16 cellular contexts compared by ENCODE assay signal in the genomic region with DNA sequence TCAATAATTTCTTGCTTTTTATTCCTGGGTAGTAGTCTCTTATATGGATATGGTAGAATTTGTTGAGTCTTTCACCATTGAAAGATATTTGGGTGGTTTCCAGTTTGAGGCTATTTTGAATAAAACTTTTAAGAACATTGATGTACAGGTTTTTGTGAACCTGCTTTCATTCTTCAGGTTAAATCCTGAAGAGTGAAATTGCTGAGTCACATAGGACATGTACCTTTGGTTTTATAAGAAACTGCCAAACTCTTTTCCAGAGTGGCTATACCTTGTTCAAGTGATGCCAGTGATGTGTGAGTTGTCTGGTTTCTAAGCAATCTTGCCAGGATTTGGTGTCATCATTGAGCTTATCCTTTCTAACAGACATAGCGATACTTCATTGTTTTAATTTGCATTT.
A peak's percentile ranks its signal among the peaks of the same experiment; 100 is the strongest.
DNase-seq lines count a peak whose midpoint lies in the region; ATAC-seq, FAIRE-seq and TF ChIP-seq lines count a peak whose summit lies in the region.
"Had no signal": no experiment of that assay in that cellular context is flagged by ENCODE, and none has a peak within 500 bp of the region (broad histone marks: within the 10 kb centered on the region; RNA-seq: fewer than 3 reads in every experiment).

No MANE protein-coding gene starts in this region.

- no peaks in the 10 kb centered on the region for H3K9me3 Mint-ChIP-seq in nephron progenitor cell
- H3K9me3 Mint-ChIP-seq: CD4-positive, alpha-beta memory T cell; H9; IgD-negative memory B cell had no signal

- no peak for TF ChIP-seq POLR2A in A549 (IDR thresholded peaks at IDR 0.05; ENCODE audit: low read length)

- DNase-seq in A549 (ENCODE audit: low read depth in 1 of 2, low spot score in 1 of 2) (no peak), GM19239 (ENCODE audit: insufficient read length, low spot score) (no peak), RPMI8226 (peak; percentile 10), nephron progenitor cell (no peak), NCI-H446 treated with DMSO at 0.1 percent for 48 hours (lab: John Stamatoyannopoulos, UW) (no peak), urothelium cell line (ENCODE audit: low spot score) (no peak)
- DNase-seq: BE2C; CD4-positive, alpha-beta memory T cell; DMS153; GF-D8; GM23248; H9 had no signal

- POLR2A ChIA-PET in A549 (lab: Yijun Ruan, JAX) = no interaction called here

- H3K4me3 Mint-ChIP-seq in nephron progenitor cell = no peak overlapping the region
- H3K4me3 Mint-ChIP-seq: CD4-positive, alpha-beta memory T cell; H9; IgD-negative memory B cell had no signal

- no peak for TF ChIP-seq RAD21 in A549 (conservative IDR thresholded peaks at IDR 0.05 in 1 of 2, IDR thresholded peaks at IDR 0.05 in 1 of 2)

- H3K4me1 ChIP-seq in A549 = no peaks in the 10 kb centered on the region
- H3K4me1 ChIP-seq: BE2C had no signal

- TF ChIP-seq CTCF in A549 (IDR thresholded peaks at IDR 0.05) (no peak), nephron progenitor cell (IDR thresholded peaks at IDR 0.05) (no peak)

- CTCF ChIA-PET in A549 (lab: Yijun Ruan, JAX) = no interaction called here

- whole genome bisulfite sequencing in A549 (ENCODE audit: missing lambda C conversion rate) = 92% methylated on average over 1 of the region's 1 CpG

- H3K36me3 Mint-ChIP-seq in nephron progenitor cell (ENCODE audit: low read depth) = peaks cover 5% of the 10 kb centered on the region
- H3K36me3 Mint-ChIP-seq: IgD-negative memory B cell had no signal

- H3K4me2 ChIP-seq in A549 = no peak overlapping the region

- ATAC-seq in A549 = no peak
- no peak for ATAC-seq in GM19035 (IDR thresholded peaks at IDR 0.05; ENCODE audit: unreplicated experiment)

- FAIRE-seq in A549 (lab: Jason Lieb, UNC) (no peak), GM19239 (lab: Jason Lieb, UNC) (peak; percentile 8), urothelium cell line (lab: Jason Lieb, UNC) (no peak)
- FAIRE-seq: A204.1 had no signal

- peak overlapping the region; percentile 6 for H3K27ac Mint-ChIP-seq in nephron progenitor cell
- H3K27ac Mint-ChIP-seq: CD4-positive, alpha-beta memory T cell; IgD-negative memory B cell had no signal

- peaks cover 3% of the 10 kb centered on the region for H3K27me3 Mint-ChIP-seq in nephron progenitor cell (ENCODE audit: low read depth, poor library complexity)
- H3K27me3 Mint-ChIP-seq: IgD-negative memory B cell had no signal

- TF ChIP-seq EP300 in A549 (IDR thresholded peaks at IDR 0.05) = no peak

- H3K9me3 ChIP-seq in A549 = no peaks in the 10 kb centered on the region
- H3K9me3 ChIP-seq: BE2C had no signal

- no peak overlapping the region; a peak in 1 of 6 replicates for H3K27ac ChIP-seq in A549
- H3K27ac ChIP-seq: C4-2B, GM23248 had no signal

- peaks cover 16% of the 10 kb centered on the region for H3K4me1 Mint-ChIP-seq in nephron progenitor cell

- no peak overlapping the region for H3K4me3 ChIP-seq in A549
- H3K4me3 ChIP-seq: GM23248 had no signal

TF ChIP-seq in A549, 52 proteins besides CTCF, POLR2A, EP300 and RAD21:
- TF ChIP-seq RARB (CRISPR knock-in tag; IDR thresholded peaks at IDR 0.05) = no peak
- peak; percentile 82 for TF ChIP-seq MAFK (IDR thresholded peaks at IDR 0.05; ENCODE audit: partially characterized antibody)
- no peak for TF ChIP-seq JUN (IDR thresholded peaks at IDR 0.05)
- peak; percentile 76 for TF ChIP-seq NFE2L2 (conservative IDR thresholded peaks at IDR 0.05; ENCODE audit: low read length)
TF ChIP-seq in A549: peak in this region for 2.
